8 cellular contexts compared by ENCODE assay signal in the genomic region with DNA sequence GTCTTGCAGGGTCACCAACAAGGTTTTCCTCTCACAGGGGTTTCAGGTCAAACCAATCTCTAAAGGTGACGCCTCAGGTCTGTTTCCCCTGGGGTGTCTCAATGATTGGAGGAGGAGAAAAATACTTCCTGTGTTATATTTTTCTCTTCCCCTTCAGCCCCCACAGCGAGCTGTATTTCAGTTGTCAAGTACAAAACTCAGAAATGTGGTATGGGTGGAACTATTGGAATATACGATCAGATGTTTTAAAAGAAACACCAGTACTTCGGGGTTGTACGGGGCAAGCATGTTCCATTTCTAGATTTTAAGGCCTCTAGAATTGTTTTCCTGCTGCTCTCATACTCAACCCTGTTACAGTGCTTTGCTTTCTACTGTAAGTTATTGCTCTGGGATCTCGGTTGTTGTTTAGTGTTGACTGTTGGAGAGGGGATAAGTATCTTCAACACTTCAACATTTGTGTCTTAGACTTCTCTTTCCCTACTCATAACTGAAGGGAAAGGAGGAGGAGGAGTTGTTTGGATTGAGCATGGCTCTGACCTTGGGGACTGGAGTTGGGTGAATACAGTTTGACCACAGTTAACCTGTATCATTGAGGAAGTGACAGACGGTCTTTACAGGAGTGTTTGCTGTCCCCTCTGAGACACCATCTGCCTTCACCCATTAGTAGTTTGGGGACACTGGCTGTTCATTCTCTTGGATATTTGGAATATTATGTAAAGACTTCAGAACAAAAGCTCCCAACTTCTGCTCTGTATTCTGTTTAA. TPM values are rescaled to one million over a fixed set of nuclear protein-coding genes. Genes with fewer than 3 reads are reported as not detected.
DNase-seq lines count a peak whose midpoint lies in the region; ATAC-seq, FAIRE-seq and TF ChIP-seq lines count a peak whose summit lies in the region.

No MANE protein-coding gene starts in this region.

- H2AFZ ChIP-seq in astrocyte (ENCODE audit: low read depth, low read length): no peak overlapping the region

- H3K4me1 ChIP-seq in astrocyte (ENCODE audit: insufficient read depth, low read length) (peaks cover 24% of the 10 kb centered on the region), lower lobe of right lung (peaks cover 58% of the 10 kb centered on the region), urinary bladder (ENCODE audit: insufficient read depth) (peaks cover 2% of the 10 kb centered on the region)

- H3K9me3 ChIP-seq in astrocyte (ENCODE audit: insufficient read depth, low read depth, low read length): no peaks in the 10 kb centered on the region
- no peaks in the 10 kb centered on the region for H3K9me3 ChIP-seq in lower lobe of right lung

- H3K9me3 Mint-ChIP-seq in IgD-negative memory B cell (no peaks in the 10 kb centered on the region), astrocyte (ENCODE audit: unreplicated experiment) (no peaks in the 10 kb centered on the region)

- peak overlapping the region; percentile 97 for H3K9ac ChIP-seq in astrocyte (ENCODE audit: low read length)

- H3K27ac Mint-ChIP-seq in IgD-negative memory B cell (peak overlapping the region; percentile 95 to 98 (median 97)), astrocyte (ENCODE audit: unreplicated experiment) (peak overlapping the region; percentile 98)

- peaks cover 63% of the 10 kb centered on the region for H3K79me2 ChIP-seq in astrocyte (ENCODE audit: insufficient read depth, low read length)

- intact Hi-C loops in lower lobe of right lung (cut with DNase I): no loop called here

- H3K4me3 ChIP-seq in astrocyte (ENCODE audit: insufficient read depth, low read depth, low read length): peak overlapping the region; percentile 90
- H3K4me3 ChIP-seq in lower lobe of right lung: peak overlapping the region; percentile 91
- peak overlapping the region; percentile 98 for H3K4me3 ChIP-seq in urinary bladder (ENCODE audit: low read depth, low read length)

- H3K4me2 ChIP-seq in astrocyte (ENCODE audit: low read length): peak overlapping the region; percentile 89

- H3K4me3 Mint-ChIP-seq in IgD-negative memory B cell (peak overlapping the region; percentile 98 to 100 (median 100)), astrocyte (ENCODE audit: unreplicated experiment) (peak overlapping the region; percentile 99)

- H3K27ac ChIP-seq in astrocyte (ENCODE audit: low read depth, low read length) (peak overlapping the region; percentile 93), lower lobe of right lung (peak overlapping the region; percentile 95), urinary bladder (ENCODE audit: low read depth) (peak overlapping the region; percentile 99)

- H3K36me3 Mint-ChIP-seq in IgD-negative memory B cell: peaks cover 3% of the 10 kb centered on the region
- peaks cover 2% of the 10 kb centered on the region for H3K36me3 Mint-ChIP-seq in astrocyte (ENCODE audit: low read depth, unreplicated experiment)

- H3K27me3 Mint-ChIP-seq in IgD-negative memory B cell (peaks cover 1% of the 10 kb centered on the region), astrocyte (ENCODE audit: low read depth, unreplicated experiment) (peaks cover 18% of the 10 kb centered on the region)

- peaks cover 55% of the 10 kb centered on the region for H4K20me1 ChIP-seq in astrocyte (ENCODE audit: insufficient read depth, low read length)

- H3K36me3 ChIP-seq in astrocyte (ENCODE audit: insufficient read depth, low read length) (no peaks in the 10 kb centered on the region), lower lobe of right lung (no peaks in the 10 kb centered on the region), urinary bladder (ENCODE audit: insufficient read depth) (no peaks in the 10 kb centered on the region)

- H3K27me3 ChIP-seq in astrocyte (ENCODE audit: insufficient read depth, low read length) (peaks cover 10% of the 10 kb centered on the region), lower lobe of right lung (ENCODE audit: low read depth) (no peaks in the 10 kb centered on the region)

- peak; percentile 45 for DNase-seq in NCI-H2171 treated with DMSO at 0.1 percent for 48 hours (lab: John Stamatoyannopoulos, UW)
- no peak for DNase-seq in NCI-H2171 (lab: John Stamatoyannopoulos, UW)
- no peak for DNase-seq in astrocyte (ENCODE audit: low read depth)
- no peak for DNase-seq in lower lobe of right lung
- DNase-seq in NCI-H2227 treated with DMSO at 0.1 percent for 48 hours (lab: John Stamatoyannopoulos, UW): no peak
- DNase-seq in DMS153 (lab: John Stamatoyannopoulos, UW): no peak

- 5% methylated on average over 7 of the region's 7 CpGs for whole genome bisulfite sequencing in urinary bladder

- no peak for FAIRE-seq in astrocyte (lab: Jason Lieb, UNC)

- H3K4me1 Mint-ChIP-seq in IgD-negative memory B cell: peaks cover 40 to 54% (median 43%) of the 10 kb centered on the region in 3 donors
- H3K4me1 Mint-ChIP-seq in astrocyte (ENCODE audit: low read depth, unreplicated experiment): peaks cover 36% of the 10 kb centered on the region

- peak in 1 of 2 donors; percentile 3 for ATAC-seq in lower lobe of right lung

- TF ChIP-seq CTCF in astrocyte (IDR thresholded peaks at IDR 0.05; ENCODE audit: insufficient read depth, low read depth, low read length): no peak
- no peak for TF ChIP-seq CTCF in lower lobe of right lung (IDR thresholded peaks at IDR 0.05)

RNA-seq across cellular contexts. Expression of a gene that starts 2.0 kb away (rescaled TPM):
- polyA plus RNA-seq in IgD-negative memory B cell (4.1 TPM), urinary bladder (49.5 TPM)
- total RNA-seq in astrocyte (104 and 108 TPM in 2 replicates), lower lobe of right lung (87.0 TPM), urinary bladder (20.4 TPM)

RNA-seq across cellular contexts. Expression of a gene that starts 51.3 kb away (rescaled TPM):
- 0.31 TPM for polyA plus RNA-seq in IgD-negative memory B cell
- total RNA-seq in astrocyte: 8.2 and 8.7 TPM in 2 replicates
- total RNA-seq in lower lobe of right lung: 6.4 TPM
- 12.8 TPM for total RNA-seq in urinary bladder
- 5.6 TPM for polyA plus RNA-seq in urinary bladder
